7 cellular contexts compared by ENCODE assay signal in the genomic region with DNA sequence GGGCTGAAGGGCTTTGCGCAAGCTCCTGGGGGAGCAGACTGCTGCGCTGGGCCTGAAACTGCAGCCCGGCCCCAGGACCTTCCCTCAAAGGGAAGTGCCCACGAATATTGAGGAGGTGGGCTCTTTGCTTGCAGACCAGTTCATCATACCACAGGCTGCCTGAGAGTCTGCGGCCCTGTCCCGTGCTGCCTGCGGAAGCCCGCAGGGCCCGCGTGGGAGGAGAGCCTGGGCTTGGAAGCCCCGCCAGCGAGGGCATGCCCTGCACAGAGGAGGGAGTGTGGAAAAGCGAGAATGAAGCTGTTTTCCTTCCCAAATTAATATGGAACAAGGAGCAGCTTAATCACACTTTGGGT.
DNase-seq lines count a peak whose midpoint lies in the region; ATAC-seq and TF ChIP-seq lines count a peak whose summit lies in the region.

No MANE protein-coding gene starts in this region.

- H3K9me3 Mint-ChIP-seq in activated B cell treated with CpG ODN at 0.5 μM for 24 hours, result no peaks in the 10 kb centered on the region

- no peak overlapping the region for H2BK12ac ChIP-seq in mesenchymal stem cell (ENCODE audit: low read length in 2 of 2)

- H3K4me3 Mint-ChIP-seq in activated B cell treated with CpG ODN at 0.5 μM for 24 hours, result peak overlapping the region; percentile 71

- H3K27me3 Mint-ChIP-seq in activated B cell treated with CpG ODN at 0.5 μM for 24 hours, result peaks cover 10% of the 10 kb centered on the region

- H3K4me3 ChIP-seq in HAP-1 (peak overlapping the region; percentile 47; the same call in 1 of the 2 replicates), hepatocyte (no peak overlapping the region), spleen (peak overlapping the region in 7 of 8 donors; percentile 64 to 86 (median 69)), mesenchymal stem cell (ENCODE audit: insufficient read depth in 1 of 2, low read depth in 1 of 2, low read length in 2 of 2) (peak overlapping the region in 1 of 2 experiments; percentile 60)

- POLR2A ChIA-PET in activated B cell treated with CpG ODN at 0.5 μM for 24 hours (lab: Charles Lee), result no interaction called here

- no peak overlapping the region for H3K23ac ChIP-seq in mesenchymal stem cell (ENCODE audit: low read length in 2 of 2)

- H3K4me2 ChIP-seq in hepatocyte (peak overlapping the region; percentile 94), mesenchymal stem cell (ENCODE audit: low read length, poor library complexity, severe bottlenecking) (no peak overlapping the region)

- 93% methylated on average over 13 of the region's 13 CpGs for WGBS in hepatocyte (ENCODE audit: low lambda C conversion rate, missing lambda C conversion rate)
- 54 to 80% (median 74%) methylated on average over 13 of the region's 13 CpGs for whole genome bisulfite sequencing in spleen, 5 donors
- 88% methylated on average over 13 of the region's 13 CpGs for WGBS in mesenchymal stem cell

- H4K20me1 ChIP-seq in hepatocyte (ENCODE audit: insufficient read depth, poor library complexity, severe bottlenecking), result no peaks in the 10 kb centered on the region

- TF ChIP-seq POLR2A in spleen (IDR thresholded peaks at IDR 0.05), result no peak

- ATAC-seq in activated B cell treated with CpG ODN at 0.5 μM for 24 hours (ENCODE audit: low read depth), result no peak

- no peaks in the 10 kb centered on the region for H3K79me2 ChIP-seq in hepatocyte

- no peak overlapping the region for H3K9ac ChIP-seq in mesenchymal stem cell (ENCODE audit: low read length)

- H3K36me3 Mint-ChIP-seq in activated B cell treated with CpG ODN at 0.5 μM for 24 hours (ENCODE audit: low read depth), result no peaks in the 10 kb centered on the region

- H3K27ac Mint-ChIP-seq in activated B cell treated with CpG ODN at 0.5 μM for 24 hours, result peak overlapping the region; percentile 24

- CTCF ChIA-PET in activated B cell treated with CpG ODN at 0.5 μM for 24 hours (lab: Charles Lee), result interaction anchor here (1.3 kb wide), 1 partner anchor 11 kb away, joined by 4 read pairs; no protein-coding TSS in a partner anchor

- H3K4me1 ChIP-seq in HAP-1 (no peaks in the 10 kb centered on the region), hepatocyte (ENCODE audit: insufficient read depth) (no peaks in the 10 kb centered on the region), spleen (peaks cover 0 to 34% (median 24%) of the 10 kb centered on the region in 6 donors), mesenchymal stem cell (ENCODE audit: control insufficient read depth, insufficient read depth, low read depth, low read length) (peaks cover 12% of the 10 kb centered on the region)

- in situ Hi-C loops in HAP-1 (cut with MboI; ENCODE audit: low sequenced_read_pairs), result no loop called here

- H2AFZ ChIP-seq in hepatocyte (no peak overlapping the region), mesenchymal stem cell (ENCODE audit: low read depth, low read length) (no peak overlapping the region)

- H2AK5ac ChIP-seq in mesenchymal stem cell (ENCODE audit: low read length, severe bottlenecking), result no peak overlapping the region

- no peak overlapping the region for H3K27ac ChIP-seq in hepatocyte
- H3K27ac ChIP-seq in spleen, result peak overlapping the region in 4 of 8 donors; percentile 88 to 95 (median 92)
- H3K27ac ChIP-seq in caudate nucleus (ENCODE audit: low read depth, low read length), result no peak overlapping the region
- H3K27ac ChIP-seq in mesenchymal stem cell (ENCODE audit: low read length, poor library complexity, severe bottlenecking), result no peak overlapping the region

- TF ChIP-seq CTCF in activated B cell treated with CpG ODN at 0.5 μM for 24 hours (IDR thresholded peaks at IDR 0.05) (no peak), hepatocyte (IDR thresholded peaks at IDR 0.05; ENCODE audit: poor library complexity) (no peak), spleen (IDR thresholded peaks at IDR 0.05 in 8 of 11, conservative IDR thresholded peaks at IDR 0.05 in 3 of 11) (no peak)

- no peak overlapping the region for H2BK15ac ChIP-seq in mesenchymal stem cell (ENCODE audit: low read depth, poor library complexity, severe bottlenecking)

- H4K8ac ChIP-seq in mesenchymal stem cell (ENCODE audit: low read length), result no peak overlapping the region

- no peak overlapping the region for H3K18ac ChIP-seq in mesenchymal stem cell (ENCODE audit: low read depth in 1 of 2, low read length in 2 of 2)

- no peak overlapping the region for H3K4ac ChIP-seq in mesenchymal stem cell (ENCODE audit: low read depth in 1 of 2, low read length in 2 of 2)

- H3K9me3 ChIP-seq in HAP-1, result no peaks in the 10 kb centered on the region
- H3K9me3 ChIP-seq in hepatocyte (ENCODE audit: low read depth), result no peaks in the 10 kb centered on the region
- H3K9me3 ChIP-seq in spleen, result no peaks in the 10 kb centered on the region
- H3K9me3 ChIP-seq in mesenchymal stem cell (ENCODE audit: control insufficient read depth, low read length), result no peaks in the 10 kb centered on the region

- no peaks in the 10 kb centered on the region for H3K79me1 ChIP-seq in mesenchymal stem cell (replicated peaks; ENCODE audit: low read length, poor library complexity, severe bottlenecking)

- H3K4me1 Mint-ChIP-seq in activated B cell treated with CpG ODN at 0.5 μM for 24 hours, result peaks cover 11% of the 10 kb centered on the region

- no peak overlapping the region for H2BK5ac ChIP-seq in mesenchymal stem cell (ENCODE audit: low read depth, low read length, poor library complexity, severe bottlenecking)

- no peak overlapping the region for H2BK120ac ChIP-seq in mesenchymal stem cell (ENCODE audit: low read depth, low read length)

- no peaks in the 10 kb centered on the region for H3K9me2 ChIP-seq in hepatocyte (replicated peaks; ENCODE audit: insufficient read depth)

- H3K14ac ChIP-seq in mesenchymal stem cell (ENCODE audit: low read length in 2 of 2), result no peak overlapping the region

- H3K36me3 ChIP-seq in HAP-1 (replicated peaks) (no peaks in the 10 kb centered on the region), hepatocyte (replicated peaks; ENCODE audit: insufficient read depth, low read depth) (no peaks in the 10 kb centered on the region), spleen (no peaks in the 10 kb centered on the region), mesenchymal stem cell (ENCODE audit: control insufficient read depth in 1 of 2, insufficient read depth in 2 of 2, low read depth in 1 of 2, low read length in 2 of 2) (peaks cover 0 to 4% of the 10 kb centered on the region in 2 experiments)

- H4K91ac ChIP-seq in mesenchymal stem cell (ENCODE audit: low read length), result no peak overlapping the region

- H3K27me3 ChIP-seq in HAP-1 (ENCODE audit: low read depth), result no peaks in the 10 kb centered on the region
- H3K27me3 ChIP-seq in hepatocyte, result no peaks in the 10 kb centered on the region
- H3K27me3 ChIP-seq in spleen (replicated peaks in 1 of 7), result peaks cover 0 to 15% (median 0%) of the 10 kb centered on the region in 7 donors
- peaks cover 10 to 40% of the 10 kb centered on the region in 2 experiments for H3K27me3 ChIP-seq in mesenchymal stem cell (ENCODE audit: control insufficient read depth in 1 of 2, insufficient read depth in 1 of 2, low read length in 2 of 2)

- DNase-seq in HAP-1 (ENCODE audit: low spot score in 2 of 2) (no peak), activated B cell treated with CpG ODN at 0.5 μM for 24 hours (no peak), hepatocyte (ENCODE audit: low spot score) (no peak), spleen (peak; percentile 86), NCI-H526 (lab: John Stamatoyannopoulos, UW) (no peak), caudate nucleus (lab: John Stamatoyannopoulos, UW) (no peak), mesenchymal stem cell (no peak)

- intact Hi-C loops in activated B cell treated with CpG ODN at 0.5 μM for 24 hours (cut with micrococcal nuclease), result loop anchor here (5.0 kb wide), 4 partner anchors 148 to 1917 kb away; a partner anchor contains a TSS
- intact Hi-C loops in spleen (cut with DNase I; ENCODE audit: low total_unique reads), result no loop called here
